Comparison of ENCODE assay signal across 10 cellular contexts in genomic region chr19:35510626-35510964, GRCh38. TPM values are rescaled to one million over a fixed set of nuclear protein-coding genes. Genes with fewer than 3 reads are reported as not detected.
A peak's percentile ranks its signal among the peaks of the same experiment; 100 is the strongest.
DNase-seq lines count a peak whose midpoint lies in the region; ATAC-seq and TF ChIP-seq lines count a peak whose summit lies in the region.
"Had no signal": no experiment of that assay in that cellular context is flagged by ENCODE, and none has a peak within 500 bp of the region (broad histone marks: within the 10 kb centered on the region; RNA-seq: fewer than 3 reads in every experiment).

No MANE protein-coding gene starts in this region.

- H3K4me1 Mint-ChIP-seq in activated naive CD8-positive, alpha-beta T cell treated with anti-CD3 and anti-CD28 coated beads, Interleukin-2, amount 10 ng/mL, durations not matched to agents 7 days and 5 days, result peaks cover 7% of the 10 kb centered on the region
- H3K4me1 Mint-ChIP-seq in activated naive CD8-positive, alpha-beta T cell treated with anti-CD3 and anti-CD28 coated beads, Interleukin-2, amount 50 U/mL, for 24 hours, result peaks cover 15% of the 10 kb centered on the region

- DNase-seq in activated naive CD8-positive, alpha-beta T cell treated with anti-CD3 and anti-CD28 coated beads, Interleukin-2, amount 10 ng/mL, durations not matched to agents 7 days and 5 days, result no peak
- no peak for DNase-seq in activated naive CD8-positive, alpha-beta T cell treated with anti-CD3 and anti-CD28 coated beads, Interleukin-2, amount 50 U/mL, for 24 hours
- DNase-seq in body of pancreas (no peak), upper lobe of right lung (no peak)

- POLR2A ChIA-PET in activated naive CD8-positive, alpha-beta T cell treated with anti-CD3 and anti-CD28 coated beads, Interleukin-2, amount 10 ng/mL, durations not matched to agents 7 days and 5 days (lab: Charles Lee), result no interaction called here

- H3K27ac Mint-ChIP-seq in activated naive CD8-positive, alpha-beta T cell treated with anti-CD3 and anti-CD28 coated beads, Interleukin-2, amount 10 ng/mL, durations not matched to agents 7 days and 5 days, result no peak overlapping the region
- no peak overlapping the region for H3K27ac Mint-ChIP-seq in activated naive CD8-positive, alpha-beta T cell treated with anti-CD3 and anti-CD28 coated beads, Interleukin-2, amount 50 U/mL, for 24 hours

- TF ChIP-seq POLR2A in body of pancreas (IDR thresholded peaks at IDR 0.05), result no peak

- peaks cover 51% of the 10 kb centered on the region for H3K27me3 Mint-ChIP-seq in activated naive CD8-positive, alpha-beta T cell treated with anti-CD3 and anti-CD28 coated beads, Interleukin-2, amount 10 ng/mL, durations not matched to agents 7 days and 5 days
- H3K27me3 Mint-ChIP-seq in activated naive CD8-positive, alpha-beta T cell treated with anti-CD3 and anti-CD28 coated beads, Interleukin-2, amount 50 U/mL, for 24 hours, result peaks cover 56% of the 10 kb centered on the region

- H3K36me3 ChIP-seq in body of pancreas (replicated peaks in 1 of 2; ENCODE audit: insufficient read depth in 1 of 2, low read depth in 2 of 2), result no peaks in the 10 kb centered on the region
- no peaks in the 10 kb centered on the region for H3K36me3 ChIP-seq in mucosa of rectum (ENCODE audit: control insufficient read depth in 2 of 2, insufficient read depth in 2 of 2, low read length in 2 of 2)
- H3K36me3 ChIP-seq in upper lobe of right lung, result no peaks in the 10 kb centered on the region
- H3K36me3 ChIP-seq: right atrium auricular region had no signal

- 0 to 16% methylated on average over 4 to 14 of the region's 15 CpGs for WGBS in body of pancreas, 2 donors

- intact Hi-C loops in body of pancreas (cut with DNase I) (no loop called here), upper lobe of right lung (cut with DNase I) (no loop called here)

- H3K9me3 ChIP-seq in body of pancreas, result no peaks in the 10 kb centered on the region
- no peaks in the 10 kb centered on the region for H3K9me3 ChIP-seq in mucosa of rectum (ENCODE audit: control insufficient read depth in 2 of 2, low read length in 2 of 2)
- no peaks in the 10 kb centered on the region for H3K9me3 ChIP-seq in upper lobe of right lung
- H3K9me3 ChIP-seq: right atrium auricular region had no signal

- H3K27me3 ChIP-seq in body of pancreas (no peaks in the 10 kb centered on the region), mucosa of rectum (ENCODE audit: control insufficient read depth in 2 of 2, insufficient read depth in 2 of 2, low read length in 2 of 2) (peaks cover 3 to 5% of the 10 kb centered on the region in 2 donors), upper lobe of right lung (peaks cover 29% of the 10 kb centered on the region)

- H3K4me3 Mint-ChIP-seq in activated naive CD8-positive, alpha-beta T cell treated with anti-CD3 and anti-CD28 coated beads, Interleukin-2, amount 10 ng/mL, durations not matched to agents 7 days and 5 days, result peak overlapping the region; percentile 52
- no peak overlapping the region for H3K4me3 Mint-ChIP-seq in activated naive CD8-positive, alpha-beta T cell treated with anti-CD3 and anti-CD28 coated beads, Interleukin-2, amount 50 U/mL, for 24 hours

- no peak for ATAC-seq in activated naive CD8-positive, alpha-beta T cell treated with anti-CD3 and anti-CD28 coated beads, Interleukin-2, amount 10 ng/mL, durations not matched to agents 7 days and 5 days (ENCODE audit: low read depth)
- ATAC-seq in activated naive CD8-positive, alpha-beta T cell treated with anti-CD3 and anti-CD28 coated beads, Interleukin-2, amount 50 U/mL, for 24 hours, result no peak
- ATAC-seq in body of pancreas, result peak; percentile 7
- ATAC-seq in upper lobe of right lung, result peak; percentile 0
- no peak for ATAC-seq in activated CD4-positive, CD25-positive, alpha-beta regulatory T cell treated with anti-CD3 and anti-CD28 coated beads, Interleukin-2, amount 50 U/mL, for 24 hours
- ATAC-seq in HG03280 (IDR thresholded peaks at IDR 0.05; ENCODE audit: unreplicated experiment), result no peak
- no peak for ATAC-seq in GM18519 (IDR thresholded peaks at IDR 0.05; ENCODE audit: low FRiP score, unreplicated experiment)

- peaks cover 19% of the 10 kb centered on the region for H3K4me1 ChIP-seq in body of pancreas
- H3K4me1 ChIP-seq in mucosa of rectum (ENCODE audit: control insufficient read depth in 2 of 2, insufficient read depth in 2 of 2, low read length in 2 of 2), result peaks cover 0 to 8% of the 10 kb centered on the region in 2 donors
- H3K4me1 ChIP-seq in upper lobe of right lung, result no peaks in the 10 kb centered on the region

- H3K27ac ChIP-seq in body of pancreas (peak overlapping the region; percentile 74 to 92 (median 90)), mucosa of rectum (ENCODE audit: low read depth in 2 of 2, low read length in 2 of 2) (no peak overlapping the region), upper lobe of right lung (no peak overlapping the region)

- H3K9me3 Mint-ChIP-seq in activated naive CD8-positive, alpha-beta T cell treated with anti-CD3 and anti-CD28 coated beads, Interleukin-2, amount 10 ng/mL, durations not matched to agents 7 days and 5 days, result no peaks in the 10 kb centered on the region
- no peaks in the 10 kb centered on the region for H3K9me3 Mint-ChIP-seq in activated naive CD8-positive, alpha-beta T cell treated with anti-CD3 and anti-CD28 coated beads, Interleukin-2, amount 50 U/mL, for 24 hours

- no peaks in the 10 kb centered on the region for H3K36me3 Mint-ChIP-seq in activated naive CD8-positive, alpha-beta T cell treated with anti-CD3 and anti-CD28 coated beads, Interleukin-2, amount 10 ng/mL, durations not matched to agents 7 days and 5 days
- H3K36me3 Mint-ChIP-seq in activated naive CD8-positive, alpha-beta T cell treated with anti-CD3 and anti-CD28 coated beads, Interleukin-2, amount 50 U/mL, for 24 hours (ENCODE audit: low read depth), result no peaks in the 10 kb centered on the region

- H3K4me3 ChIP-seq in body of pancreas, result no peak overlapping the region
- H3K4me3 ChIP-seq in mucosa of rectum (ENCODE audit: low read length in 2 of 2), result peak overlapping the region; percentile 47 to 70
- peak overlapping the region; percentile 50 for H3K4me3 ChIP-seq in upper lobe of right lung

- no peak overlapping the region for H3K9ac ChIP-seq in mucosa of rectum (ENCODE audit: low read depth in 1 of 2, low read length in 2 of 2)

- TF ChIP-seq CTCF in body of pancreas (IDR thresholded peaks at IDR 0.05) (no peak), upper lobe of right lung (IDR thresholded peaks at IDR 0.05) (peak; percentile 4)

RNA-seq across cellular contexts. Expression of gene DMKN, which starts 2.9 kb away (rescaled TPM):
- total RNA-seq in activated naive CD8-positive, alpha-beta T cell treated with anti-CD3 and anti-CD28 coated beads, Interleukin-2, amount 10 ng/mL, durations not matched to agents 7 days and 5 days, result 1 to 10 TPM; 2.5 to 3.5 TPM
- 100 to 1,000 TPM; 146 TPM for total RNA-seq in body of pancreas
- 79.8 TPM for total RNA-seq in upper lobe of right lung
- total RNA-seq: T-helper 2 cell treated with Interferon-gamma antibody and Interleukin-4, amounts not matched to agents 100 ng/mL and 5 ng/mL, for 36 hours had no signal

RNA-seq across cellular contexts. Expression of gene SBSN, which starts 17.5 kb away (rescaled TPM):
- total RNA-seq in activated naive CD8-positive, alpha-beta T cell treated with anti-CD3 and anti-CD28 coated beads, Interleukin-2, amount 10 ng/mL, durations not matched to agents 7 days and 5 days, result not detected
- total RNA-seq in body of pancreas, result not detected
- not detected for total RNA-seq in upper lobe of right lung
- total RNA-seq: right atrium auricular region; T-helper 2 cell treated with Interferon-gamma antibody and Interleukin-4, amounts not matched to agents 100 ng/mL and 5 ng/mL, for 36 hours had no signal

RNA-seq across cellular contexts. Expression of gene KRTDAP, which starts 20.3 kb away (rescaled TPM):
- total RNA-seq in activated naive CD8-positive, alpha-beta T cell treated with anti-CD3 and anti-CD28 coated beads, Interleukin-2, amount 10 ng/mL, durations not matched to agents 7 days and 5 days, result not detected
- total RNA-seq in body of pancreas (not detected), upper lobe of right lung (not detected)
- total RNA-seq: right atrium auricular region; T-helper 2 cell treated with Interferon-gamma antibody and Interleukin-4, amounts not matched to agents 100 ng/mL and 5 ng/mL, for 36 hours had no signal

RNA-seq across cellular contexts. Expression of gene GAPDHS, which starts 22.7 kb away (rescaled TPM):
- total RNA-seq in activated naive CD8-positive, alpha-beta T cell treated with anti-CD3 and anti-CD28 coated beads, Interleukin-2, amount 10 ng/mL, durations not matched to agents 7 days and 5 days, result not detected
- total RNA-seq in body of pancreas (not detected), upper lobe of right lung (not detected)
- total RNA-seq: right atrium auricular region; T-helper 2 cell treated with Interferon-gamma antibody and Interleukin-4, amounts not matched to agents 100 ng/mL and 5 ng/mL, for 36 hours had no signal

RNA-seq across cellular contexts. Expression of gene TMEM147, which starts 34.8 kb away (rescaled TPM):
- 10 to 100 TPM; 37.2 to 38.2 TPM for total RNA-seq in activated naive CD8-positive, alpha-beta T cell treated with anti-CD3 and anti-CD28 coated beads, Interleukin-2, amount 10 ng/mL, durations not matched to agents 7 days and 5 days
- total RNA-seq in body of pancreas (10 to 100 TPM; 59.4 to 67.9 TPM), upper lobe of right lung (77.7 TPM)

Comparison
In these comparisons a context has a peak if more than half of its experiments do, and no peak if none do; other contexts are left out.
1. ATAC-seq: peak in body of pancreas (single experiment) and upper lobe of right lung (single experiment); none in activated naive CD8-positive, alpha-beta T cell treated with anti-CD3 and anti-CD28 coated beads, Interleukin-2, amount 10 ng/mL, durations not matched to agents 7 days and 5 days (single experiment), activated naive CD8-positive, alpha-beta T cell treated with anti-CD3 and anti-CD28 coated beads, Interleukin-2, amount 50 U/mL, for 24 hours (single experiment), activated CD4-positive, CD25-positive, alpha-beta regulatory T cell treated with anti-CD3 and anti-CD28 coated beads, Interleukin-2, amount 50 U/mL, for 24 hours (0 of 2), HG03280 (single experiment) and GM18519 (single experiment).
2. H3K27ac ChIP-seq: peak in body of pancreas (4 of 4); none in mucosa of rectum (0 of 2) and upper lobe of right lung (single experiment).
3. H3K4me3 ChIP-seq: peak in mucosa of rectum (2 of 2) and upper lobe of right lung (single experiment); none in body of pancreas (0 of 2).
4. RNA of gene DMKN, which starts 2.9 kb away (total RNA-seq): 146 TPM in body of pancreas and 79.8 TPM in upper lobe of right lung (single experiment); 2.5 to 3.5 TPM in activated naive CD8-positive, alpha-beta T cell treated with anti-CD3 and anti-CD28 coated beads, Interleukin-2, amount 10 ng/mL, durations not matched to agents 7 days and 5 days; every median in the first group is over 10 times any median in the second.